In the genomic region with DNA sequence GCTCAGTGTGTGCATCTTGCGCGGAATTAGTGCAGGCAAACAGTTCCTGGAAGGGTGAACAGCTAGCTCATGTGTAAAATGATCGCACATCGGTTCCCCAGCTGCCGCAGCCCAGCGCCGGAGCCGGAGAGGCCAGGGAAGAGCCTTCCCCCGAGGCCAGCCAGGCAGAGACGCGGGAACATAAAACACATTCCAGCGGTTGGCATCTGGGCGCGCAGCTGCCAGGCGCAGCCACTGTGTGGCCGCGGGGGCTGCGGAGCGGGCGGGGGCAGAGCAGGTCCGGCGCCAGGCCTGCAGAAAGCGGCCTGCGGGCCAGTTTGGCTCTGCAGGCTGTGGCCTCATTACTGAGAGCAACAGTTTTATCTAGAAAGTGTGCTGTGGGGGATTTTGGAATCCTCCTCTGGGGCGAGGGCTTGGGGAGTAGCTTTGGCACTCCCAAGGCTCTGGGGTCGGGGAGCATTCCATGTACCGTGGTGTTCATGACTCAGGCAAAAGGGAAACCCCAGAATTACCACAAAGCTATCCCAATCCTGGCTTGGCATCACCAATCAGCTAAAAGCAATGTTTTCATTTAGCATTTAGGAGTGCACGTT, we compare ENCODE assay signal across 9 cellular contexts.
DNase-seq lines count a peak whose midpoint lies in the region; ATAC-seq and TF ChIP-seq lines count a peak whose summit lies in the region.
"Had no signal": no experiment of that assay in that cellular context is flagged by ENCODE, and none has a peak within 500 bp of the region (broad histone marks: within the 10 kb centered on the region; RNA-seq: fewer than 3 reads in every experiment).

No MANE protein-coding gene starts in this region.

- ATAC-seq in body of pancreas (peak; percentile 18), HG03457 (IDR thresholded peaks at IDR 0.05; ENCODE audit: unreplicated experiment) (no peak)

- no peak for TF ChIP-seq POLR2A in body of pancreas (IDR thresholded peaks at IDR 0.05)

- no peaks in the 10 kb centered on the region for H4K20me1 ChIP-seq in smooth muscle cell (ENCODE audit: low read depth)

- H3K9me3 ChIP-seq in body of pancreas (no peaks in the 10 kb centered on the region), smooth muscle cell (replicated peaks; ENCODE audit: low read depth) (no peaks in the 10 kb centered on the region)

- no peaks in the 10 kb centered on the region for H3K36me3 Mint-ChIP-seq in T-helper 2 cell treated with Interferon-gamma antibody and Interleukin-4, amounts not matched to agents 5 μg/mL and 100 μg/mL, for 36 hours (ENCODE audit: low read depth)

- H3K36me3 ChIP-seq in body of pancreas (replicated peaks in 1 of 2; ENCODE audit: insufficient read depth in 1 of 2, low read depth in 2 of 2) (no peaks in the 10 kb centered on the region), smooth muscle cell (ENCODE audit: low read depth) (no peaks in the 10 kb centered on the region)
- H3K36me3 ChIP-seq: WERI-Rb-1 had no signal

- intact Hi-C loops in body of pancreas (cut with DNase I), result no loop called here

- DNase-seq in HPDE6-E6E7 (ENCODE audit: extremely low spot score), result peak; percentile 45
- peak in 1 of 4 donors; percentile 8 for DNase-seq in body of pancreas
- DNase-seq in smooth muscle cell (lab: John Stamatoyannopoulos, UW; ENCODE audit: unreplicated experiment), result peak; percentile 45
- no peak for DNase-seq in nucleus accumbens (lab: John Stamatoyannopoulos, UW)
- DNase-seq in activated CD4-positive, alpha-beta T cell treated with anti-CD3 and anti-CD28 coated beads, Interleukin-2, amount 50 U/mL, for 4 hours, result no peak
- no peak for DNase-seq in T-helper 2 cell treated with Interferon-gamma antibody and Interleukin-4, amounts not matched to agents 5 μg/mL and 100 μg/mL, for 36 hours (ENCODE audit: low spot score)
- DNase-seq: WERI-Rb-1 had no signal

- no peak overlapping the region for H3K27ac Mint-ChIP-seq in T-helper 2 cell treated with Interferon-gamma antibody and Interleukin-4, amounts not matched to agents 5 μg/mL and 100 μg/mL, for 36 hours

- WGBS in body of pancreas, 2 donors, result 27 to 38% methylated on average over 6 to 28 of the region's 28 CpGs
- 10% methylated on average over 28 of the region's 28 CpGs for WGBS in smooth muscle cell (ENCODE audit: low lambda C conversion rate)

- H3K9ac ChIP-seq in smooth muscle cell (ENCODE audit: low read depth), result peak overlapping the region; percentile 61

- H2AFZ ChIP-seq in smooth muscle cell (ENCODE audit: low read depth), result peak overlapping the region; percentile 61

- H3K27ac ChIP-seq in body of pancreas, result no peak overlapping the region
- H3K27ac ChIP-seq in smooth muscle cell (ENCODE audit: low read depth), result peak overlapping the region; percentile 87
- H3K27ac ChIP-seq: WERI-Rb-1 had no signal

- no peak overlapping the region for H3K4me3 ChIP-seq in body of pancreas
- H3K4me3 ChIP-seq in iPS-11a (ENCODE audit: low read depth, low read length), result peak overlapping the region; percentile 17
- H3K4me3 ChIP-seq in smooth muscle cell, result peak overlapping the region; percentile 25

- no peak overlapping the region for H3K4me3 Mint-ChIP-seq in T-helper 2 cell treated with Interferon-gamma antibody and Interleukin-4, amounts not matched to agents 5 μg/mL and 100 μg/mL, for 36 hours

- peaks cover 2% of the 10 kb centered on the region for H3K4me1 Mint-ChIP-seq in T-helper 2 cell treated with Interferon-gamma antibody and Interleukin-4, amounts not matched to agents 5 μg/mL and 100 μg/mL, for 36 hours (ENCODE audit: low read depth)

- H3K4me2 ChIP-seq in smooth muscle cell, result peak overlapping the region; percentile 78

- TF ChIP-seq CTCF in body of pancreas (IDR thresholded peaks at IDR 0.05) (no peak), smooth muscle cell (IDR thresholded peaks at IDR 0.05; ENCODE audit: borderline replicate concordance, insufficient read depth, poor library complexity, severe bottlenecking) (no peak)

- H3K9me3 Mint-ChIP-seq in T-helper 2 cell treated with Interferon-gamma antibody and Interleukin-4, amounts not matched to agents 5 μg/mL and 100 μg/mL, for 36 hours, result no peaks in the 10 kb centered on the region

- H3K4me1 ChIP-seq in body of pancreas, result no peaks in the 10 kb centered on the region
- H3K4me1 ChIP-seq in smooth muscle cell (ENCODE audit: low read depth), result peaks cover 27% of the 10 kb centered on the region

- no peaks in the 10 kb centered on the region for H3F3A ChIP-seq in smooth muscle cell (ENCODE audit: low read depth)

- no peaks in the 10 kb centered on the region for H3K79me2 ChIP-seq in smooth muscle cell (ENCODE audit: low read depth)

- H3K27me3 ChIP-seq in body of pancreas (no peaks in the 10 kb centered on the region), smooth muscle cell (ENCODE audit: low read depth) (no peaks in the 10 kb centered on the region)

- no peaks in the 10 kb centered on the region for H3K27me3 Mint-ChIP-seq in T-helper 2 cell treated with Interferon-gamma antibody and Interleukin-4, amounts not matched to agents 5 μg/mL and 100 μg/mL, for 36 hours (ENCODE audit: low read depth)

Comparison
In these comparisons a context has a peak if more than half of its experiments do, and no peak if none do; other contexts are left out.
1. DNase-seq: peak in HPDE6-E6E7 (single experiment) and smooth muscle cell (single experiment); none in nucleus accumbens (0 of 56), activated CD4-positive, alpha-beta T cell treated with anti-CD3 and anti-CD28 coated beads, Interleukin-2, amount 50 U/mL, for 4 hours (0 of 2) and T-helper 2 cell treated with Interferon-gamma antibody and Interleukin-4, amounts not matched to agents 5 μg/mL and 100 μg/mL, for 36 hours (single experiment).
2. H3K4me3 ChIP-seq: peak in iPS-11a (single experiment) and smooth muscle cell (single experiment); none in body of pancreas (0 of 2).